ENCODE assay signal across 1 cellular context in genomic region chr16:48126801-48127644, GRCh38.
TF ChIP-seq lines count a peak whose summit lies in the region.

No MANE protein-coding gene starts in this region.

TF ChIP-seq in A549, 52 proteins besides CTCF, POLR2A, EP300 and RAD21 (continued from another document):
- TF ChIP-seq SMC3 (IDR thresholded peaks at IDR 0.05) (peak; percentile 62), BCL3 (IDR thresholded peaks at IDR 0.05) (peak; percentile 91; the same call in 2 of the 3 replicates), CBX8 (IDR thresholded peaks at IDR 0.05) (no peak), E2F6 (IDR thresholded peaks at IDR 0.05; ENCODE audit: borderline replicate concordance, low read depth) (0 out of 2 replicates have a peak, but pooled peaks have one; percentile 36), MAX (IDR thresholded peaks at IDR 0.05) (peak; percentile 88), FOSB (CRISPR knock-in tag; IDR thresholded peaks at IDR 0.05) (no peak), ZSCAN20 (CRISPR knock-in tag; IDR thresholded peaks at IDR 0.05) (peak; percentile 84; the same call in 1 of the 2 replicates), GATA3 (IDR thresholded peaks at IDR 0.05; ENCODE audit: borderline replicate concordance) (peak; percentile 93), JUN (IDR thresholded peaks at IDR 0.05) (peak; percentile 94 to 96; a peak in 4 of 5 replicates), RNF2 (IDR thresholded peaks at IDR 0.05; ENCODE audit: borderline replicate concordance, low read depth) (no peak), KDM5A (IDR thresholded peaks at IDR 0.05) (no peak), MYC (IDR thresholded peaks at IDR 0.05; ENCODE audit: borderline replicate concordance, low read length) (peak; percentile 44; the same call in 1 of the 2 replicates), CHD4 (IDR thresholded peaks at IDR 0.05; ENCODE audit: borderline replicate concordance) (no peak), RARB (CRISPR knock-in tag; IDR thresholded peaks at IDR 0.05) (no peak), ATOH8 (CRISPR knock-in tag; IDR thresholded peaks at IDR 0.05; ENCODE audit: low read depth) (no peak; the same call in 1 of the 2 replicates), ZC3H11A (IDR thresholded peaks at IDR 0.05) (no peak), ZFP36 (IDR thresholded peaks at IDR 0.05; ENCODE audit: borderline replicate concordance, partially characterized antibody) (peak; percentile 13), HOXA7 (CRISPR knock-in tag; IDR thresholded peaks at IDR 0.05) (no peak), ELK1 (IDR thresholded peaks at IDR 0.05; ENCODE audit: low read depth, low read length) (no peak), HDAC2 (IDR thresholded peaks at IDR 0.05) (no peak), NFE2L2 (conservative IDR thresholded peaks at IDR 0.05; ENCODE audit: low read length) (no peak), MAZ (IDR thresholded peaks at IDR 0.05; ENCODE audit: borderline replicate concordance, low read depth, low read length) (no peak), CBX2 (IDR thresholded peaks at IDR 0.05; ENCODE audit: borderline replicate concordance, low read depth) (no peak), HEYL (CRISPR knock-in tag; IDR thresholded peaks at IDR 0.05) (no peak), NR3C1 (IDR thresholded peaks at IDR 0.05) (no peak), SREBF2 (IDR thresholded peaks at IDR 0.05) (no peak), EHMT2 (IDR thresholded peaks at IDR 0.05; ENCODE audit: low read depth) (no peak), NPAS2 (CRISPR knock-in tag; IDR thresholded peaks at IDR 0.05; ENCODE audit: borderline replicate concordance) (peak; percentile 41; the same call in 1 of the 2 replicates), FOXS1 (CRISPR knock-in tag; IDR thresholded peaks at IDR 0.05) (peak; percentile 28), BHLHE40 (IDR thresholded peaks at IDR 0.05; ENCODE audit: low read depth, low read length) (no peak), TFCP2L1 (CRISPR knock-in tag; IDR thresholded peaks at IDR 0.05) (no peak), HES2 (IDR thresholded peaks at IDR 0.05) (peak; percentile 71)
